ENCODE assay signal across 8 cellular contexts in the genomic region with DNA sequence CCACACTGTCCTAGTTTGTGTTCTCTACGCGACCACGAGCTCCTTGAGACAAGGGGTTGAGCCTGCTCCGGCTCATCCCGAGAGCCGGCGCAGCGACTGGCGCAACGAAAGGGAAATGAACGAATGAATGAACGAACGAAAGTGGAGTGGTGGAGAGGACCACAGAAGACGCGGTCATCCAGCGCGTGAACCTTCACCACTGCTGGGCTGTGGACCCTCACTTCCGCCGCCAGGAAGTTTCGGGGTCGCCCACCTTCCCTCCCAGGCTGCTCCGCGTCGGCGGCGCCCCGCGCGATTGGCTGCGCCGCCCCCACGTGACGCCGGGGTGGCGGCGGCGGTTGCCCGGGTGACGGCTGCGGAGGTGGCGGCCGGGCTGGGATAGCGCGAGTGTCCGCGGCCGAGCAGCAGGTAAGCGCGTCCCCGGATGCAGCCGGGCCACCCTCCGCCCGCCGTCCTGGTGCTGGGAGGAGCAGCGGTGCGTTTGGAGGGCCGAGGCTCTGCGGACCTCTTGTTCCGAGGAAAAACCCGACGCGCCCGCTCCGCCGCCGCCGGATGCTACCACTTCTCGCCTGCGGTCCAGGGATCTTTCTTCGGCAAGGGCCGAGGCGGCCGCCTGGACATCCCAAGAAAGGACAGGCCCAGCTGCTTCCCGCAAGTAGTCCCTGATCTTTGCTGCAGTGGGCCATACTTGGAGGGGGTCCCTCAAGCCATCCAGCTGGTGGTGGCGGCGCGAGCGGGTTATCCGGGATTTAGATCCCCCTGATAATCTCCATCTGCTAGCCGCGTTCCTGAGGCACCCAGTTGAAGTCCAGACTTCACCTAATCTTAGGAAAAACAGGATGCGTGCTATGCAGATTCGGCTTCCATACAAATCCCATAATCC.
DNase-seq lines count a peak whose midpoint lies in the region; ATAC-seq and TF ChIP-seq lines count a peak whose summit lies in the region.

Gene ARMC9 (plus strand): TSS at position 341 of the 883 bp plus-strand sequence. CDS start 7,608 bp downstream, outside the sequence.

- CTCF ChIA-PET in AG04449 (lab: Yijun Ruan, JAX) = interaction anchor here (1.1 to 13.5 kb wide), 6 partner anchors 11 to 200 kb away, joined by 3 to 336 read pairs (median 8); partner anchors contain the start of gene PSMD1

- H3K4me3 ChIP-seq in AG04449 (ENCODE audit: low read depth, low read length) = peak within 1 kb of the TSS; percentile 98

- no peak for DNase-seq in AG04449 (ENCODE audit: low read depth, low spot score)
- peak; percentile 83 for DNase-seq in NCI-H2196 (lab: John Stamatoyannopoulos, UW; ENCODE audit: unreplicated experiment)
- DNase-seq in activated CD4-positive, CD25-positive, alpha-beta regulatory T cell treated with anti-CD3 and anti-CD28 coated beads, Interleukin-2, amount 50 U/mL, for 16 hours (ENCODE audit: low read depth, low spot score) = peak; percentile 52
- DNase-seq in central memory CD4-positive, alpha-beta T cell = peak; percentile 61
- peak; percentile 92 for DNase-seq in islet precursor cell
- DNase-seq in stimulated activated CD4-positive, alpha-beta T cell treated with anti-CD3 and anti-CD28 coated beads, Interleukin-12 subunit alpha, Interleukin-12 subunit beta, amount 100 ng/mL, for 4 hours = peak; percentile 76

- no peak for TF ChIP-seq CTCF in AG04449 (IDR thresholded peaks at IDR 0.05; ENCODE audit: insufficient read depth, low read length, missing control alignments)

- POLR2A ChIA-PET in AG04449 (lab: Yijun Ruan, JAX) = interaction anchor here (0.7 kb wide), 1 partner anchor 328 kb away, joined by 3 read pairs; no protein-coding TSS in a partner anchor

- peak; percentile 95 for ATAC-seq in GM18867 (IDR thresholded peaks at IDR 0.05; ENCODE audit: unreplicated experiment)
- peak; percentile 94 for ATAC-seq in HG03066 (IDR thresholded peaks at IDR 0.05; ENCODE audit: low read depth, unreplicated experiment)
